ENCODE assay signal across 17 cellular contexts in the genomic region with DNA sequence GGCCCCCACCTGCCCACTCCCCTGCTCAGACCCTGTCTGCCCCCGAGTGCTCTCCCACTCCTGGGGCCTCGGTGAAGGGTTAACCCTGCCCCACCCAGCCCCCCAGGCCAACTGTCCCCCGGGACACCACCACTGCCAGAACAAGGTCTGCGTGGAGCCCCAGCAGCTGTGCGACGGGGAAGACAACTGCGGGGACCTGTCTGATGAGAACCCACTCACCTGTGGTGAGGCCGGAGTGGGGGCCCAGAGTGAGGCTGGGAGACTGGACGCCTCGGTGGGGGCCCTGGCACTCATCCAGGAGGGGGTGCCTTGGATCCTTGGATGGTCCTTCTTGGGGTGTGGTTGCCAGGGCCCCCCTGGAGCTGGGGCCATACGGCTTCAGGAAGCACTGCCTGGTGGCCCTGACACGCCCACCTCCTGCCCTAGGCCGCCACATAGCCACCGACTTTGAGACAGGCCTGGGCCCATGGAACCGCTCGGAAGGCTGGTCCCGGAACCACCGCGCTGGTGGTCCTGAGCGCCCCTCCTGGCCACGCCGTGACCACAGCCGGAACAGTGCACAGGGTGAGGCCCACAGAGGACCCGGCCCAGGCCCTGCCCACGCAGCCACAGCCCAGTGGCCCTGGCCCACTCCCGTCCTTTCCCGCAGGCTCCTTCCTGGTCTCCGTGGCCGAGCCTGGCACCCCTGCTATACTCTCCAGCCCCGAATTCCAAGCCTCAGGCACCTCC. TPM values are rescaled to one million over a fixed set of nuclear protein-coding genes. Genes with fewer than 3 reads are reported as not detected.
A peak's percentile ranks its signal among the peaks of the same experiment; 100 is the strongest.
DNase-seq lines count a peak whose midpoint lies in the region; ATAC-seq, FAIRE-seq and TF ChIP-seq lines count a peak whose summit lies in the region.
"Had no signal": no experiment of that assay in that cellular context is flagged by ENCODE, and none has a peak within 500 bp of the region (broad histone marks: within the 10 kb centered on the region; RNA-seq: fewer than 3 reads in every experiment).

No MANE protein-coding gene starts in this region.

- no peaks in the 10 kb centered on the region for H3K9me3 ChIP-seq in HEK293 (ENCODE audit: control insufficient read depth, insufficient read depth, low read depth, low read length)
- H3K9me3 ChIP-seq in kidney (ENCODE audit: control insufficient read depth in 1 of 2, low read length in 2 of 2) = no peaks in the 10 kb centered on the region
- H3K9me3 ChIP-seq: SK-N-SH, thoracic aorta had no signal

- CTCF ChIA-PET in HEK293 (lab: Yijun Ruan, JAX) = interaction anchor here (1.0 kb wide), 1 partner anchor 12 kb away, joined by 3 read pairs; a partner anchor contains a TSS

- TF ChIP-seq CTCF in HEK293 (tag by site-specific recombination; IDR thresholded peaks at IDR 0.05) (no peak), kidney (IDR thresholded peaks at IDR 0.05; ENCODE audit: borderline replicate concordance, extremely low read depth, insufficient read depth) (no peak)

- 0 out of 2 replicates have a peak, but pooled peaks cover 4% of the 10 kb centered on the region for H3K4me1 ChIP-seq in HEK293 (ENCODE audit: control insufficient read depth, insufficient read depth, low read length)
- H3K4me1 ChIP-seq in kidney (ENCODE audit: control insufficient read depth in 1 of 2, insufficient read depth in 1 of 2, low read depth in 1 of 2, low read length in 2 of 2) = peaks cover 7 to 24% of the 10 kb centered on the region in 2 donors

- H3K4me3 ChIP-seq in HEK293 (ENCODE audit: low read depth, low read length) = no peak overlapping the region
- no peak overlapping the region for H3K4me3 ChIP-seq in kidney (ENCODE audit: low read length in 2 of 2)
- H3K4me3 ChIP-seq: skin epidermis, thoracic aorta had no signal

- POLR2A ChIA-PET in HEK293 (lab: Yijun Ruan, JAX) = interaction anchor here (1.3 kb wide), 1 partner anchor 12 kb away, joined by 5 read pairs; a partner anchor contains a TSS

- DNase-seq in 8988T (peak; percentile 53), kidney (peak; percentile 78), HTR-8/SVneo (ENCODE audit: insufficient read length, low spot score) (no peak), HK-2 (ENCODE audit: unreplicated experiment) (no peak)
- DNase-seq: activated CD4-positive, alpha-beta T cell treated with anti-CD3 and anti-CD28 coated beads, Interleukin-2, amount 10 ng/mL, durations not matched to agents 7 days and 5 days; central memory CD4-positive, alpha-beta T cell; effector memory CD4-positive, alpha-beta T cell; KBM-7; NCI-H1092 treated with DMSO at 0.1 percent for 48 hours; NCI-H2107; NCI-H69; PC-3; SK-N-SH had no signal

- no peak overlapping the region for H3K9ac ChIP-seq in kidney (ENCODE audit: low read length in 2 of 2)
- H3K9ac ChIP-seq: SK-N-SH had no signal

- no peak for FAIRE-seq in kidney (lab: Jason Lieb, UNC)
- FAIRE-seq in HTR-8/SVneo (lab: Jason Lieb, UNC) = no peak

- ATAC-seq in HG02623 (IDR thresholded peaks at IDR 0.05; ENCODE audit: unreplicated experiment) = no peak
- ATAC-seq: PC-3 had no signal

- intact Hi-C loops in kidney (cut with DNase I) = no loop called here

- H3K36me3 ChIP-seq in HEK293 (ENCODE audit: control insufficient read depth in 2 of 2, insufficient read depth in 1 of 2, low read length in 2 of 2) = peaks cover 0 to 41% of the 10 kb centered on the region in 2 experiments; a peak in 1 of 3 replicates
- no peaks in the 10 kb centered on the region for H3K36me3 ChIP-seq in kidney (ENCODE audit: control insufficient read depth in 1 of 2, insufficient read depth in 2 of 2, low read length in 2 of 2)
- H3K36me3 ChIP-seq: thoracic aorta had no signal

- no peak overlapping the region for H3K27ac ChIP-seq in HEK293 (ENCODE audit: extremely low read depth, low read depth, low read length)
- no peak overlapping the region for H3K27ac ChIP-seq in kidney (ENCODE audit: low read depth in 2 of 2, low read length in 2 of 2)
- H3K27ac ChIP-seq: thoracic aorta had no signal

TF ChIP-seq in HEK293, 187 proteins besides CTCF, POLR2A, EP300 and RAD21:
- TF ChIP-seq ZNF530 (tag by site-specific recombination; IDR thresholded peaks at IDR 0.05; ENCODE audit: low read depth) = no peak
- TF ChIP-seq ZNF311 (tag by site-specific recombination; IDR thresholded peaks at IDR 0.05; ENCODE audit: borderline replicate concordance) = no peak
- TF ChIP-seq KLF9 (tag by site-specific recombination; IDR thresholded peaks at IDR 0.05; ENCODE audit: low read depth) = peak; percentile 83
- TF ChIP-seq, protein P1, sequence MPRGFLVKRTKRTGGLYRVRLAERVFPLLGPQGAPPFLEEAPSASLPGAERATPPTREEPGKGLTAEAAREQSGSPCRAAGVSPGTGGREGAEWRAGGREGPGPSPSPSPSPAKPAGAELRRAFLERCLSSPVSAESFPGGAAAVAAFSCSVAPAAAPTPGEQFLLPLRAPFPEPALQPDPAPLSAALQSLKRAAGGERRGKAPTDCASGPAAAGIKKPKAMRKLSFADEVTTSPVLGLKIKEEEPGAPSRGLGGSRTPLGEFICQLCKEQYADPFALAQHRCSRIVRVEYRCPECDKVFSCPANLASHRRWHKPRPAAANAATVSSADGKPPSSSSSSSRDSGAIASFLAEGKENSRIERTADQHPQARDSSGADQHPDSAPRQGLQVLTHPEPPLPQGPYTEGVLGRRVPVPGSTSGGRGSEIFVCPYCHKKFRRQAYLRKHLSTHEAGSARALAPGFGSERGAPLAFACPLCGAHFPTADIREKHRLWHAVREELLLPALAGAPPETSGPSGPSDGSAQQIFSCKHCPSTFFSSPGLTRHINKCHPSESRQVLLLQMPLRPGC (tag by site-specific recombination; IDR thresholded peaks at IDR 0.05) = no peak
- peak; percentile 46 for TF ChIP-seq GLIS1 (tag by site-specific recombination; IDR thresholded peaks at IDR 0.05)
- TF ChIP-seq MEIS1 (CRISPR knock-in tag; IDR thresholded peaks at IDR 0.05; ENCODE audit: borderline replicate concordance) = peak; percentile 28; the same call in 1 of the 2 replicates
- TF ChIP-seq ZFHX2 (tag by site-specific recombination; conservative IDR thresholded peaks at IDR 0.05) = peak; percentile 47
- 0 out of 2 replicates have a peak, but pooled peaks have one; percentile 7 for TF ChIP-seq BCL11A (tag by site-specific recombination; IDR thresholded peaks at IDR 0.05; ENCODE audit: low read depth)
- TF ChIP-seq SP2 (tag by site-specific recombination; IDR thresholded peaks at IDR 0.05) = 0 out of 2 replicates have a peak, but pooled peaks have one; percentile 18
- peak; percentile 70; the same call in 1 of the 2 replicates for TF ChIP-seq KLF8 (tag by site-specific recombination; IDR thresholded peaks at IDR 0.05)
- no peak for TF ChIP-seq ZXDB (tag by site-specific recombination; IDR thresholded peaks at IDR 0.05)
- TF ChIP-seq KLF10 (tag by site-specific recombination; IDR thresholded peaks at IDR 0.05) = peak; percentile 56
- TF ChIP-seq GLIS2 (tag by site-specific recombination; IDR thresholded peaks at IDR 0.05) = peak; percentile 40; the same call in 1 of the 2 replicates
- TF ChIP-seq, protein P2, sequence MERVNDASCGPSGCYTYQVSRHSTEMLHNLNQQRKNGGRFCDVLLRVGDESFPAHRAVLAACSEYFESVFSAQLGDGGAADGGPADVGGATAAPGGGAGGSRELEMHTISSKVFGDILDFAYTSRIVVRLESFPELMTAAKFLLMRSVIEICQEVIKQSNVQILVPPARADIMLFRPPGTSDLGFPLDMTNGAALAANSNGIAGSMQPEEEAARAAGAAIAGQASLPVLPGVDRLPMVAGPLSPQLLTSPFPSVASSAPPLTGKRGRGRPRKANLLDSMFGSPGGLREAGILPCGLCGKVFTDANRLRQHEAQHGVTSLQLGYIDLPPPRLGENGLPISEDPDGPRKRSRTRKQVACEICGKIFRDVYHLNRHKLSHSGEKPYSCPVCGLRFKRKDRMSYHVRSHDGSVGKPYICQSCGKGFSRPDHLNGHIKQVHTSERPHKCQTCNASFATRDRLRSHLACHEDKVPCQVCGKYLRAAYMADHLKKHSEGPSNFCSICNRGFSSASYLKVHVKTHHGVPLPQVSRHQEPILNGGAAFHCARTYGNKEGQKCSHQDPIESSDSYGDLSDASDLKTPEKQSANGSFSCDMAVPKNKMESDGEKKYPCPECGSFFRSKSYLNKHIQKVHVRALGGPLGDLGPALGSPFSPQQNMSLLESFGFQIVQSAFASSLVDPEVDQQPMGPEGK (tag by site-specific recombination; IDR thresholded peaks at IDR 0.05) = peak; percentile 70

RNA-seq across cellular contexts. Expression of a gene that starts 2.1 kb away (rescaled TPM):
- total RNA-seq in kidney = 8.1 TPM
- 5.8 TPM for polyA plus RNA-seq in kidney (ENCODE audit: insufficient read depth, low read depth, low replicate concordance)

RNA-seq across cellular contexts. Expression of a gene that starts 5.1 kb away (rescaled TPM):
- total RNA-seq in kidney = 108 TPM
- polyA plus RNA-seq in kidney (ENCODE audit: insufficient read depth, low read depth, low replicate concordance) = 283 TPM

RNA-seq across cellular contexts. Expression of a gene that starts 11.8 kb away (rescaled TPM):
- 316 TPM for total RNA-seq in kidney
- 888 TPM for polyA plus RNA-seq in kidney (ENCODE audit: insufficient read depth, low read depth, low replicate concordance)

RNA-seq across cellular contexts. Expression of a gene that starts 12.0 kb away (rescaled TPM):
- 5.3 TPM for total RNA-seq in kidney
- 2.5 TPM for polyA plus RNA-seq in kidney (ENCODE audit: insufficient read depth, low read depth, low replicate concordance)

RNA-seq across cellular contexts. Expression of a gene that starts 32.0 kb away (rescaled TPM):
- total RNA-seq in kidney = 16.9 TPM
- 11.4 TPM for polyA plus RNA-seq in kidney (ENCODE audit: insufficient read depth, low read depth, low replicate concordance)

Comparison
In these comparisons a context has a peak if more than half of its experiments do, and no peak if none do; other contexts are left out.
1. DNase-seq: peak in 8988T (single experiment) and kidney (single experiment); none in HTR-8/SVneo (single experiment) and HK-2 (single experiment).